In genomic region chr10:96850825-96851224, GRCh38 we compare ENCODE assay signal across 12 cellular contexts. TPM values are rescaled to one million over a fixed set of nuclear protein-coding genes. Genes with fewer than 3 reads are reported as not detected.
A peak's percentile ranks its signal among the peaks of the same experiment; 100 is the strongest.
DNase-seq lines count a peak whose midpoint lies in the region; TF ChIP-seq lines count a peak whose summit lies in the region.
"Had no signal": no experiment of that assay in that cellular context is flagged by ENCODE, and none has a peak within 500 bp of the region (broad histone marks: within the 10 kb centered on the region; RNA-seq: fewer than 3 reads in every experiment).

No MANE protein-coding gene starts in this region.

- H3K4me1 ChIP-seq in breast epithelium, result no peaks in the 10 kb centered on the region
- H3K4me1 ChIP-seq in hepatocyte (ENCODE audit: insufficient read depth), result no peaks in the 10 kb centered on the region
- H3K4me1 ChIP-seq in uterus, result no peaks in the 10 kb centered on the region

- H3K4me1 Mint-ChIP-seq in MCF 10A (ENCODE audit: insufficient read depth, unreplicated experiment), result peaks cover 17% of the 10 kb centered on the region

- intact Hi-C loops in MCF 10A (cut with micrococcal nuclease) (no loop called here), breast epithelium (cut with DNase I; ENCODE audit: low total_unique reads) (no loop called here), uterus (cut with DNase I; ENCODE audit: low total_unique reads) (no loop called here), posterior vena cava (cut with DNase I) (no loop called here)

- H4K20me1 ChIP-seq in hepatocyte (ENCODE audit: insufficient read depth, poor library complexity, severe bottlenecking), result peaks cover 88% of the 10 kb centered on the region

- no peaks in the 10 kb centered on the region for H3K36me3 Mint-ChIP-seq in MCF 10A (ENCODE audit: insufficient read depth, unreplicated experiment)

- no peaks in the 10 kb centered on the region for H3K9me3 Mint-ChIP-seq in MCF 10A (ENCODE audit: unreplicated experiment)

- H2AFZ ChIP-seq in hepatocyte, result no peak overlapping the region

- no TSS peak for BruUV-seq in MCF 10A (replicated peaks; lab: Mats Ljungman, UMichigan)

- in situ Hi-C loops in brain microvascular endothelial cell (cut with HindIII; ENCODE audit: low pct_ligation_motif_present, low sequenced_read_pairs), result no loop called here

- TF ChIP-seq POLR2A in breast epithelium (IDR thresholded peaks at IDR 0.05) (no peak), uterus (IDR thresholded peaks at IDR 0.05) (no peak)

- no peaks in the 10 kb centered on the region for H3K9me3 ChIP-seq in breast epithelium
- H3K9me3 ChIP-seq in hepatocyte (ENCODE audit: low read depth), result no peaks in the 10 kb centered on the region
- H3K9me3 ChIP-seq in uterus, result no peaks in the 10 kb centered on the region

- H3K4me2 ChIP-seq in hepatocyte, result no peak overlapping the region

- CTCF ChIA-PET in MCF 10A (lab: Yijun Ruan, JAX), result interaction anchor here (1.1 kb wide), 2 partner anchors 61 to 339 kb away, joined by 3 read pairs; no protein-coding TSS in a partner anchor

- POLR2A ChIA-PET in MCF 10A (lab: Yijun Ruan, JAX), result interaction anchor here (0.6 to 1.0 kb wide), 3 partner anchors 10 to 123 kb away, joined by 3 to 4 read pairs (median 3); no protein-coding TSS in a partner anchor

- no peaks in the 10 kb centered on the region for H3K27me3 Mint-ChIP-seq in MCF 10A (ENCODE audit: insufficient read depth, unreplicated experiment)

- DNase-seq in MCF 10A (ENCODE audit: unreplicated experiment) (peak; percentile 45), breast epithelium (ENCODE audit: low spot score in 2 of 2) (no peak), brain microvascular endothelial cell (peak; percentile 91), hepatocyte (ENCODE audit: low spot score) (peak; percentile 25), uterus (peak in 1 of 2 donors; percentile 15), posterior vena cava (ENCODE audit: low spot score) (no peak), HuH-7 (ENCODE audit: low spot score) (no peak), NCI-H2196 treated with DMSO at 0.1 percent for 48 hours (lab: John Stamatoyannopoulos, UW; ENCODE audit: unreplicated experiment) (no peak)
- DNase-seq: 8988T; activated CD4-positive, alpha-beta T cell treated with anti-CD3 and anti-CD28 coated beads for 48 hours; activated naive CD4-positive, alpha-beta T cell treated with anti-CD3 and anti-CD28 coated beads, Interleukin-2, amount 50 U/mL, for 16 hours; NCI-H1694 had no signal

- no peak overlapping the region for H3K27ac ChIP-seq in breast epithelium
- H3K27ac ChIP-seq in brain microvascular endothelial cell, result peak overlapping the region; percentile 57
- peak overlapping the region; percentile 31 for H3K27ac ChIP-seq in hepatocyte
- peak overlapping the region; percentile 31 to 47 for H3K27ac ChIP-seq in uterus

- no peak overlapping the region for H3K4me3 Mint-ChIP-seq in MCF 10A (ENCODE audit: unreplicated experiment)

- H3K4me3 ChIP-seq in breast epithelium (no peak overlapping the region), brain microvascular endothelial cell (ENCODE audit: low read depth, low read length) (no peak overlapping the region), hepatocyte (no peak overlapping the region), uterus (no peak overlapping the region)

- H3K27me3 ChIP-seq in breast epithelium (no peaks in the 10 kb centered on the region), brain microvascular endothelial cell (replicated peaks) (no peaks in the 10 kb centered on the region), hepatocyte (no peaks in the 10 kb centered on the region), uterus (no peaks in the 10 kb centered on the region)

- TF ChIP-seq CTCF in MCF 10A (IDR thresholded peaks at IDR 0.05; ENCODE audit: unreplicated experiment) (no peak), breast epithelium (IDR thresholded peaks at IDR 0.05) (no peak), brain microvascular endothelial cell (IDR thresholded peaks at IDR 0.05; ENCODE audit: low read depth, low read length, missing control alignments) (no peak), hepatocyte (IDR thresholded peaks at IDR 0.05; ENCODE audit: poor library complexity) (no peak), uterus (IDR thresholded peaks at IDR 0.05) (no peak)

- no peak overlapping the region for H3K27ac Mint-ChIP-seq in MCF 10A (ENCODE audit: low read depth, unreplicated experiment)

- H3K36me3 ChIP-seq in breast epithelium (no peaks in the 10 kb centered on the region), brain microvascular endothelial cell (replicated peaks) (no peaks in the 10 kb centered on the region), hepatocyte (replicated peaks; ENCODE audit: insufficient read depth, low read depth) (no peaks in the 10 kb centered on the region), uterus (no peaks in the 10 kb centered on the region)

- H3K79me2 ChIP-seq in hepatocyte, result peaks cover 100% of the 10 kb centered on the region

- 92% methylated on average over 3 of the region's 3 CpGs for WGBS in hepatocyte (ENCODE audit: low lambda C conversion rate, missing lambda C conversion rate)

- no peaks in the 10 kb centered on the region for H3K9me2 ChIP-seq in hepatocyte (replicated peaks; ENCODE audit: insufficient read depth)

RNA-seq across cellular contexts. Expression of gene LCOR, which starts 18.7 kb away (rescaled TPM):
- 33.9 and 40.4 TPM in 2 replicates for total RNA-seq in MCF 10A (2022)
- total RNA-seq in breast epithelium, result 10 to 100 TPM; 19.4 to 53.6 (median 35.7) TPM
- 48.7 and 52.4 TPM in 2 replicates for total RNA-seq in hepatocyte
- 24.0 and 26.1 TPM in 2 replicates for polyA plus RNA-seq in hepatocyte
- 1,000 to 10,000 TPM in 1 of 4 donors, 100 to 1,000 TPM in 1, 10 to 100 TPM in 1, 1 to 10 TPM in 1; 7.7 to 2,027 (median 132) TPM for total RNA-seq in uterus
- 10 to 100 TPM; 20.9 to 36.0 TPM for total RNA-seq in posterior vena cava

Comparison
In these comparisons a context has a peak if more than half of its experiments do, and no peak if none do; other contexts are left out.
1. DNase-seq: peak in MCF 10A (single experiment), brain microvascular endothelial cell (single experiment) and hepatocyte (single experiment); none in breast epithelium (0 of 2), posterior vena cava (single experiment), HuH-7 (single experiment) and NCI-H2196 treated with DMSO at 0.1 percent for 48 hours (single experiment).
2. H3K27ac ChIP-seq: peak in brain microvascular endothelial cell (single experiment), hepatocyte (single experiment) and uterus (2 of 2); none in breast epithelium (0 of 2).